ENCODE assay signal across 26 cellular contexts in the genomic region with DNA sequence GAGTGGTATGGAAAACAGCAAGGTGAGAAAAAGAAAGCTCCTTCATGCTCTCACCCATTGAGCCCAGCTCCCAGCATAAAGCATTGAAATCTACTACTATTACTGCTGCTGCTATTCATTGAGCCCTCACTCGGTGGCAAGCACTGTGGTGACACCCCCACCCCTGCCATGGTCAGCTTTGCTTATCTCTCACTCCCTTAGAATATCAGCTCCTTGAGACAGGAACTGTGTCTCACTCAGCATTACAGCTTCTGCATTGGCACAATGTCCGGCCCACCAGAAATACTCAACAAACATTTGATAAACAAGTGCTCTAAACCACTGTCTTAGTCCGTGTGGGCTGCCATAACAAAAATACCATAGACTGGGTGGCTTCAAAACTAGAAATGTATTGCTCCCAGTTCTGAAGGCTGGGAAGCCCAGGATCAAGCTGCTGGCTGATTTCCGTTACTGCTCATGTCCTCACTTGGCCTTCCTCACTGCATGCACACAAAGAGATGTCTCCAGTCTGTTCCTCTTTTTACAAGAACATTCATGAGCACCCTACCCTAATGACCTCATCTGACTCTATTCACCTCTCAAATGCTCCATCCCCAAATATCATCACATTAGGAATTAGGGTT.
DNase-seq lines count a peak whose midpoint lies in the region; ATAC-seq and TF ChIP-seq lines count a peak whose summit lies in the region.
"Had no signal": no experiment of that assay in that cellular context is flagged by ENCODE, and none has a peak within 500 bp of the region (broad histone marks: within the 10 kb centered on the region; RNA-seq: fewer than 3 reads in every experiment).

No MANE protein-coding gene starts in this region.

- POLR2A ChIA-PET in GM10248 (lab: Yijun Ruan, JAX), result no interaction called here

- CTCF ChIA-PET in GM10248 (lab: Yijun Ruan, JAX), result no interaction called here

- TF ChIP-seq CTCF in GM10248 (IDR thresholded peaks at IDR 0.05; ENCODE audit: control extremely low read depth, extremely low read depth, low read depth, missing control alignments), result no peak

- DNase-seq in NOMO-1 treated with DMSO at 0.1 percent for 48 hours (lab: John Stamatoyannopoulos, UW; ENCODE audit: unreplicated experiment), result peak; percentile 19
- DNase-seq in NOMO-1 treated with dmso at 0.1 percent for 144 hours (lab: John Stamatoyannopoulos, UW; ENCODE audit: unreplicated experiment), result no peak
- DNase-seq in Kasumi-1 (lab: John Stamatoyannopoulos, UW), result peak; percentile 84 to 87
- peak; percentile 94 for DNase-seq in SKM-1 treated with dmso at 0.1 percent for 144 hours (lab: John Stamatoyannopoulos, UW; ENCODE audit: unreplicated experiment)
- DNase-seq in left lobe of liver (ENCODE audit: low spot score), result no peak
- DNase-seq in GM10248 (ENCODE audit: extremely low spot score), result no peak
- DNase-seq: 8988T; activated CD4-positive, alpha-beta T cell treated with anti-CD3 and anti-CD28 coated beads, Interleukin-2, amount 50 U/mL, for 1 hour; activated naive CD4-positive, alpha-beta T cell treated with anti-CD3 and anti-CD28 coated beads for 36 hours; body of pancreas; CD4-positive, CD25-positive, alpha-beta regulatory T cell; DMS 273 treated with DMSO at 0.1 percent for 48 hours; gastrocnemius medialis; HCEC 1CT; Karpas-422; left colon; mesendoderm; NCI-H1092 treated with DMSO at 0.1 percent for 48 hours; NCI-H187; NCI-H2227 treated with DMSO at 0.1 percent for 48 hours; NCI-H526 treated with DMSO at 0.1 percent for 48 hours; psoas muscle; stimulated activated naive CD4-positive, alpha-beta T cell treated with Interleukin-2 at 50 U/mL for 16 hours; T-helper 2 cell had no signal

- ATAC-seq in left lobe of liver (peak; percentile 16), GM21381 (IDR thresholded peaks at IDR 0.05; ENCODE audit: unreplicated experiment) (no peak), GM21515 (IDR thresholded peaks at IDR 0.05; ENCODE audit: unreplicated experiment) (no peak)
- ATAC-seq: gastrocnemius medialis, left colon, psoas muscle had no signal

Comparison
In these comparisons a context has a peak if more than half of its experiments do, and no peak if none do; other contexts are left out.
1. DNase-seq: peak in NOMO-1 treated with DMSO at 0.1 percent for 48 hours (single experiment), Kasumi-1 (2 of 2) and SKM-1 treated with dmso at 0.1 percent for 144 hours (single experiment); none in NOMO-1 treated with dmso at 0.1 percent for 144 hours (single experiment), left lobe of liver (single experiment) and GM10248 (single experiment).